1 cellular context compared by ENCODE assay signal in genomic region chr1:40040511-40041465, GRCh38.
TF ChIP-seq lines count a peak whose summit lies in the region.

TSS of gene CAP1 (plus strand) at chr1:40040729. CDS start at chr1:40059347, 18,618 bp downstream.

TF ChIP-seq in HepG2, 621 proteins besides CTCF, POLR2A, EP300 and RAD21 (continued from another document):
- TF ChIP-seq PATZ1 (CRISPR knock-in tag; IDR thresholded peaks at IDR 0.05) (peak; percentile 94), BATF2 (CRISPR knock-in tag; IDR thresholded peaks at IDR 0.05) (no peak), ZBTB14 (CRISPR knock-in tag; IDR thresholded peaks at IDR 0.05) (no peak), ZKSCAN5 (CRISPR knock-in tag; IDR thresholded peaks at IDR 0.05) (peak; percentile 2; the same call in 1 of the 2 replicates), ZSCAN12 (CRISPR knock-in tag; IDR thresholded peaks at IDR 0.05) (no peak), SMYD3 (CRISPR knock-in tag; IDR thresholded peaks at IDR 0.05) (no peak), CHCHD3 (CRISPR knock-in tag; IDR thresholded peaks at IDR 0.05) (no peak), TP53 (CRISPR knock-in tag; conservative IDR thresholded peaks at IDR 0.05) (no peak), ZNF670 (CRISPR knock-in tag; IDR thresholded peaks at IDR 0.05; ENCODE audit: borderline replicate concordance) (no peak), ZNF326 (CRISPR knock-in tag; IDR thresholded peaks at IDR 0.05; ENCODE audit: borderline replicate concordance) (no peak), KDM5B (CRISPR knock-in tag; IDR thresholded peaks at IDR 0.05; ENCODE audit: borderline replicate concordance) (0 out of 2 replicates have a peak, but pooled peaks have one; percentile 6), SAP130 (CRISPR knock-in tag; IDR thresholded peaks at IDR 0.05; ENCODE audit: low read depth) (peak; percentile 92), FOXO4 (CRISPR knock-in tag; conservative IDR thresholded peaks at IDR 0.05) (0 out of 2 replicates have a peak, but pooled peaks have one; percentile 68), ZNF816 (CRISPR knock-in tag; IDR thresholded peaks at IDR 0.05; ENCODE audit: borderline replicate concordance) (peak; percentile 39; the same call in 1 of the 2 replicates), ZNF264 (CRISPR knock-in tag; IDR thresholded peaks at IDR 0.05) (no peak)
TF ChIP-seq in HepG2: peak in this region for 166.
